Comparison of ENCODE assay signal across 17 cellular contexts in the genomic region with DNA sequence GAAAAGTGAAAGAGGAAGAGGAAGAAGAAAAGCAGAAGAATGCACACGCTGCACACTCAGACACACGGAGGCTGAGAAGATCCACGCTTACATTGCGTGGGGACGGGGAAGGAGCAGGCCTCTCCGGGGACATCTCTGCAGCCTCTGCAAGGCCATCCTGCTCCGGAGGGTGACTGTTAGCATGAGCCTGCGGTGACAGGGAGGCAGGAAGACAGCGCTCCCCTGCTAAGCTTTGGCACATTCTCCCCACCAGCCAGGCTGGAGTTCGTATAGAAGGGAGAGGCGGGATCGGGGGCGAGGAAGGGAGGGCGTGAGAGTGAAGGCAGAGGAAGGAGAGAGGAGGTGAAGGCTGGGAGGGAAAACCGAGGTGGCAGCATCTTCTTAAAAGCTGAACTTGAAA.
"Had no signal": no experiment of that assay in that cellular context is flagged by ENCODE, and none has a peak within 500 bp of the region (broad histone marks: within the 10 kb centered on the region; RNA-seq: fewer than 3 reads in every experiment).

No MANE protein-coding gene starts in this region.

- DNase-seq: activated CD4-positive, alpha-beta T cell treated with anti-CD3 and anti-CD28 coated beads, Interleukin-2, amount 50 U/mL, for 4 hours; activated CD4-positive, CD25-positive, alpha-beta regulatory T cell treated with anti-CD3 and anti-CD28 coated beads, Interleukin-2, amount 50 U/mL, for 72 hours; activated naive CD4-positive, alpha-beta T cell; activated T-cell treated with anti-CD3 and anti-CD28 coated beads, Interleukin-2, amount 50 U/mL, for 72 hours; aorta; dermis blood vessel endothelial cell; erythroblast; glutamatergic neuron; left colon; mucosa of descending colon; naive thymus-derived CD8-positive, alpha-beta T cell; psoas muscle; stimulated activated CD4-positive, alpha-beta T cell treated with anti-CD3 and anti-CD28 coated beads, Interleukin-2, amount 100 ng/mL, for 24 hours; stimulated activated naive CD4-positive, alpha-beta T cell treated with Interleukin-2 at 50 U/mL for 16 hours; trophoblast cell had no signal

- H3K4me3 ChIP-seq: breast epithelium, mucosa of descending colon, psoas muscle, right lobe of liver had no signal

- H3K36me3 ChIP-seq: breast epithelium, right lobe of liver had no signal

- H3K27ac ChIP-seq: breast epithelium, psoas muscle, right lobe of liver had no signal

- H3K4me1 ChIP-seq: breast epithelium, psoas muscle, right lobe of liver had no signal

- H3K9me3 ChIP-seq: breast epithelium, mucosa of descending colon, psoas muscle, right lobe of liver had no signal

- ATAC-seq: activated T-cell treated with anti-CD3 and anti-CD28 coated beads, Interleukin-2, amount 50 U/mL, for 72 hours; left colon; mucosa of descending colon; naive thymus-derived CD8-positive, alpha-beta T cell; psoas muscle; right lobe of liver had no signal

- H3K27me3 ChIP-seq: right lobe of liver had no signal
